ENCODE assay signal across 8 cellular contexts in genomic region chr9:136551401-136552116, GRCh38. TPM values are rescaled to one million over a fixed set of nuclear protein-coding genes. Genes with fewer than 3 reads are reported as not detected.
DNase-seq lines count a peak whose midpoint lies in the region; TF ChIP-seq lines count a peak whose summit lies in the region.

No MANE protein-coding gene starts in this region.

- no peaks in the 10 kb centered on the region for H3K9me3 Mint-ChIP-seq in progenitor cell of endocrine pancreas (ENCODE audit: low read depth)

- H3K4me3 Mint-ChIP-seq in progenitor cell of endocrine pancreas (ENCODE audit: low read depth), result no peak overlapping the region

- peak overlapping the region; percentile 22 for H3K27ac Mint-ChIP-seq in progenitor cell of endocrine pancreas

- peaks cover 13% of the 10 kb centered on the region for H3K4me1 Mint-ChIP-seq in progenitor cell of endocrine pancreas (ENCODE audit: low read depth)

- TF ChIP-seq CTCF in progenitor cell of endocrine pancreas (IDR thresholded peaks at IDR 0.05; ENCODE audit: unreplicated experiment), result no peak

- H3K4me3 ChIP-seq in Karpas-422 (ENCODE audit: low read length), result no peak overlapping the region

- H3K36me3 ChIP-seq in Karpas-422 (ENCODE audit: insufficient read depth, low read length), result no peaks in the 10 kb centered on the region

- H3K4me1 ChIP-seq in Karpas-422 (ENCODE audit: low read length), result peaks cover 6% of the 10 kb centered on the region

- no peaks in the 10 kb centered on the region for H3K9me3 ChIP-seq in Karpas-422 (ENCODE audit: low read length)

- H3K79me2 ChIP-seq in Karpas-422 (ENCODE audit: low read length), result no peaks in the 10 kb centered on the region

- H2AFZ ChIP-seq in Karpas-422 (ENCODE audit: low read length), result no peak overlapping the region

- H3K27ac ChIP-seq in Karpas-422 (ENCODE audit: low read length), result no peak overlapping the region

- no peaks in the 10 kb centered on the region for H3K9me2 ChIP-seq in Karpas-422 (replicated peaks; ENCODE audit: insufficient read depth, low read length)

- peaks cover 9% of the 10 kb centered on the region; the same call in 1 of the 2 replicates for H4K20me1 ChIP-seq in Karpas-422 (ENCODE audit: insufficient read depth, low read depth, low read length)

- H3K36me3 Mint-ChIP-seq in progenitor cell of endocrine pancreas (ENCODE audit: insufficient read depth), result no peaks in the 10 kb centered on the region

- H3K4me2 ChIP-seq in Karpas-422 (ENCODE audit: low read depth, low read length, poor library complexity, severe bottlenecking), result no peak overlapping the region

- H3K9ac ChIP-seq in Karpas-422 (ENCODE audit: low read length), result no peak overlapping the region

- peaks cover 24% of the 10 kb centered on the region for H3K27me3 Mint-ChIP-seq in progenitor cell of endocrine pancreas

- H3K27me3 ChIP-seq in Karpas-422 (ENCODE audit: low read length), result no peaks in the 10 kb centered on the region

- DNase-seq in GM04504 (ENCODE audit: low read depth) (peak; percentile 59), RPMI7951 (ENCODE audit: low read depth) (peak; percentile 67), fibroblast of gingiva (ENCODE audit: low read depth) (peak; percentile 53), progenitor cell of endocrine pancreas (ENCODE audit: low spot score, unreplicated experiment) (no peak), Karpas-422 (no peak), globus pallidus (ENCODE audit: low spot score) (no peak)
- no peak for DNase-seq in stimulated activated CD4-positive, alpha-beta T cell treated with anti-CD3 and anti-CD28 coated beads, Interleukin-2, amount 100 ng/mL, for 24 hours
- no peak for DNase-seq in activated CD4-positive, alpha-beta T cell treated with anti-CD3 and anti-CD28 coated beads, Interleukin-2, amount 50 U/mL, for 1 hour

RNA-seq across cellular contexts. Expression of gene NOTCH1, which starts 5.7 kb away (rescaled TPM):
- 1.8 and 2.0 TPM in 2 replicates for total RNA-seq in RPMI7951 (2014; rRNA removed; shearing (Covaris generic))
- total RNA-seq in progenitor cell of endocrine pancreas, result 109 and 130 TPM in 2 replicates
- total RNA-seq in Karpas-422 (2014; rRNA removed; shearing (Covaris generic); ENCODE audit: low replicate concordance), result 4.3 and 15.0 TPM in 2 replicates

Comparison
In these comparisons a context has a peak if more than half of its experiments do, and no peak if none do; other contexts are left out.
1. DNase-seq: peak in GM04504 (single experiment), RPMI7951 (single experiment) and fibroblast of gingiva (single experiment); none in progenitor cell of endocrine pancreas (single experiment), stimulated activated CD4-positive, alpha-beta T cell treated with anti-CD3 and anti-CD28 coated beads, Interleukin-2, amount 100 ng/mL, for 24 hours (0 of 2), activated CD4-positive, alpha-beta T cell treated with anti-CD3 and anti-CD28 coated beads, Interleukin-2, amount 50 U/mL, for 1 hour (single experiment), Karpas-422 (single experiment) and globus pallidus (single experiment).